ENCODE assay signal across 2 cellular contexts in genomic region chr5:56454219-56454862, GRCh38.
A peak's percentile ranks its signal among the peaks of the same experiment; 100 is the strongest.
TF ChIP-seq lines count a peak whose summit lies in the region.

No MANE protein-coding gene starts in this region.

TF ChIP-seq in IMR-90, 13 proteins besides CTCF, POLR2A, EP300 and RAD21:
- TF ChIP-seq SMC3 (IDR thresholded peaks at IDR 0.05; ENCODE audit: low read depth, low read length) (no peak), MXI1 (IDR thresholded peaks at IDR 0.05; ENCODE audit: borderline replicate concordance, low read depth, low read length) (no peak), FOS (IDR thresholded peaks at IDR 0.05; ENCODE audit: low read depth, low read length) (no peak), RFX5 (IDR thresholded peaks at IDR 0.05; ENCODE audit: low read depth, low read length) (no peak), RCOR1 (IDR thresholded peaks at IDR 0.05; ENCODE audit: insufficient replicate concordance, low read length) (no peak), CHD1 (IDR thresholded peaks at IDR 0.05; ENCODE audit: low read depth, low read length) (no peak), CEBPB (IDR thresholded peaks at IDR 0.05; ENCODE audit: low read depth, low read length) (peak; percentile 96)

TF ChIP-seq in H1, 55 proteins besides CTCF, POLR2A, EP300 and RAD21:
- TF ChIP-seq SUZ12 (IDR thresholded peaks at IDR 0.05; ENCODE audit: low read length) (no peak), CEBPB (IDR thresholded peaks at IDR 0.05; ENCODE audit: low read depth, low read length) (peak; percentile 97)
TF ChIP-seq in H1: peak in this region for 1.
